In genomic region chr13:87999141-87999765, GRCh38 we compare ENCODE assay signal across 21 cellular contexts.
DNase-seq lines count a peak whose midpoint lies in the region; ATAC-seq and TF ChIP-seq lines count a peak whose summit lies in the region.
"Had no signal": no experiment of that assay in that cellular context is flagged by ENCODE, and none has a peak within 500 bp of the region (broad histone marks: within the 10 kb centered on the region; RNA-seq: fewer than 3 reads in every experiment).

No MANE protein-coding gene starts in this region.

- no peaks in the 10 kb centered on the region for H3K79me2 ChIP-seq in OCI-LY7 (ENCODE audit: insufficient read depth, low read depth, low read length)

- intact Hi-C loops in OCI-LY7 (cut with micrococcal nuclease; ENCODE audit: unreplicated experiment) (no loop called here), spleen (cut with DNase I; ENCODE audit: low total_unique reads) (no loop called here)

- CTCF ChIA-PET in OCI-LY7 (lab: Charles Lee; ENCODE audit: unreplicated experiment) (interaction anchor here (0.6 kb wide), 1 partner anchor 1657 kb away, joined by 3 read pairs; no protein-coding TSS in a partner anchor), WTC11 (lab: Charles Lee) (interaction anchor here (0.6 to 1.2 kb wide), 3 partner anchors 597 to 1696 kb away, joined by 3 to 5 read pairs (median 3); no protein-coding TSS in a partner anchor)

- H3K27ac Mint-ChIP-seq in WTC11: no peak overlapping the region
- H3K27ac Mint-ChIP-seq: activated CD4-positive, alpha-beta T cell treated with anti-CD3 and anti-CD28 coated beads for 36 hours; B cell; naive B cell; T-cell had no signal

- TF ChIP-seq POLR2A in spleen (IDR thresholded peaks at IDR 0.05): no peak

- H2AFZ ChIP-seq in OCI-LY7 (ENCODE audit: low read length): no peak overlapping the region

- H3K4me1 ChIP-seq in OCI-LY7 (ENCODE audit: insufficient read depth, low read length, poor library complexity, severe bottlenecking) (no peaks in the 10 kb centered on the region), spleen (no peaks in the 10 kb centered on the region)
- H3K4me1 ChIP-seq: right atrium auricular region, uterus had no signal

- H3K36me3 ChIP-seq in OCI-LY7 (ENCODE audit: insufficient read depth, low read length) (no peaks in the 10 kb centered on the region), spleen (no peaks in the 10 kb centered on the region)
- H3K36me3 ChIP-seq: right atrium auricular region, uterus had no signal

- H3K27ac ChIP-seq in OCI-LY7 (ENCODE audit: low read depth, low read length, poor library complexity, severe bottlenecking) (no peak overlapping the region), spleen (no peak overlapping the region)
- H3K27ac ChIP-seq: dorsolateral prefrontal cortex, right atrium auricular region, uterus had no signal

- no peaks in the 10 kb centered on the region; the same call in 1 of the 2 replicates for H3K4me1 Mint-ChIP-seq in WTC11
- H3K4me1 Mint-ChIP-seq: activated CD4-positive, alpha-beta T cell treated with anti-CD3 and anti-CD28 coated beads for 36 hours; B cell; T-cell had no signal

- H3K9me2 ChIP-seq in OCI-LY7 (ENCODE audit: insufficient read depth, low read length): no peaks in the 10 kb centered on the region

- BruUV-seq in OCI-LY7 (replicated peaks; lab: Mats Ljungman, UMichigan): no TSS peak

- H3K4me2 ChIP-seq in OCI-LY7 (ENCODE audit: low read length): no peak overlapping the region

- H3K9me3 Mint-ChIP-seq in WTC11: peaks cover 40% of the 10 kb centered on the region

- WGBS in spleen, 5 donors: 43 to 77% (median 57%) methylated on average over 4 of the region's 4 CpGs

- H3K27me3 ChIP-seq in spleen (replicated peaks in 1 of 7): no peaks in the 10 kb centered on the region
- H3K27me3 ChIP-seq: dorsolateral prefrontal cortex, right atrium auricular region, uterus had no signal

- no peak overlapping the region for H3K4me3 Mint-ChIP-seq in WTC11
- H3K4me3 Mint-ChIP-seq: activated CD4-positive, alpha-beta T cell treated with anti-CD3 and anti-CD28 coated beads for 36 hours; B cell; T-cell had no signal

- H3K9me3 ChIP-seq in OCI-LY7 (ENCODE audit: low read length) (no peaks in the 10 kb centered on the region), spleen (peaks cover 0 to 15% (median 0%) of the 10 kb centered on the region in 8 donors)
- H3K9me3 ChIP-seq: right atrium auricular region, uterus had no signal

- DNase-seq in AG10803 (ENCODE audit: low read depth) (peak; percentile 88), HT1080 (ENCODE audit: low read depth) (peak; percentile 60), astrocyte of the hippocampus (ENCODE audit: low read depth, low spot score) (peak; percentile 71), kidney glomerular epithelial cell (lab: John Stamatoyannopoulos, UW) (peak; percentile 89), OCI-LY7 (ENCODE audit: low spot score) (no peak), spleen (no peak), WTC11 (ENCODE audit: low spot score) (no peak), SK-N-DZ (ENCODE audit: low spot score) (no peak)
- DNase-seq: activated CD4-positive, alpha-beta T cell treated with anti-CD3 and anti-CD28 coated beads for 36 hours; activated T-cell treated with anti-CD3 and anti-CD28 coated beads, Interleukin-2, amount 50 U/mL, for 48 hours; amygdala; DND-41; dorsolateral prefrontal cortex; GOT3; naive B cell; NCI-H2227 treated with DMSO at 0.1 percent for 48 hours; stimulated activated naive CD4-positive, alpha-beta T cell treated with Interleukin-2 at 50 U/mL for 16 hours; T-cell; uterus had no signal

- peaks cover 11% of the 10 kb centered on the region for H3K36me3 Mint-ChIP-seq in WTC11
- H3K36me3 Mint-ChIP-seq: naive B cell, T-cell had no signal

- no peak for ATAC-seq in WTC11
- ATAC-seq: activated CD4-positive, alpha-beta T cell treated with anti-CD3 and anti-CD28 coated beads for 36 hours; T-cell had no signal

- H3K27me3 Mint-ChIP-seq in WTC11 (ENCODE audit: low read depth): no peaks in the 10 kb centered on the region
- H3K27me3 Mint-ChIP-seq: activated CD4-positive, alpha-beta T cell treated with anti-CD3 and anti-CD28 coated beads for 36 hours; B cell; naive B cell; T-cell had no signal

- H3K4me3 ChIP-seq in AG10803 (ENCODE audit: low read length) (no peak overlapping the region), OCI-LY7 (ENCODE audit: low read depth, low read length, poor library complexity, severe bottlenecking) (no peak overlapping the region), spleen (no peak overlapping the region)
- H3K4me3 ChIP-seq: dorsolateral prefrontal cortex, right atrium auricular region, uterus had no signal

- TF ChIP-seq CTCF in AG10803 (conservative IDR thresholded peaks at IDR 0.05; ENCODE audit: low read length) (no peak), OCI-LY7 (conservative IDR thresholded peaks at IDR 0.05; ENCODE audit: low read length) (no peak), spleen (IDR thresholded peaks at IDR 0.05 in 8 of 11, conservative IDR thresholded peaks at IDR 0.05 in 3 of 11) (no peak), WTC11 (IDR thresholded peaks at IDR 0.05) (no peak)

- H4K20me1 ChIP-seq in OCI-LY7 (ENCODE audit: insufficient read depth, low read length): no peaks in the 10 kb centered on the region

- POLR2A ChIA-PET in OCI-LY7 (lab: Charles Lee) (interaction anchor here (0.6 to 1.2 kb wide), 2 partner anchors 8 to 113 kb away, joined by 3 to 7 read pairs; no protein-coding TSS in a partner anchor), WTC11 (lab: Charles Lee) (no interaction called here)

TF ChIP-seq in WTC11, 78 proteins besides CTCF, POLR2A, EP300 and RAD21 (continues in another document):
- TF ChIP-seq PREB (CRISPR knock-in tag; IDR thresholded peaks at IDR 0.05; ENCODE audit: borderline replicate concordance) (no peak), E2F4 (CRISPR knock-in tag; IDR thresholded peaks at IDR 0.05; ENCODE audit: borderline replicate concordance, low read depth) (no peak), JAZF1 (CRISPR knock-in tag; IDR thresholded peaks at IDR 0.05) (no peak), ATF3 (CRISPR knock-in tag; conservative IDR thresholded peaks at IDR 0.05) (no peak), CREM (CRISPR knock-in tag; IDR thresholded peaks at IDR 0.05) (no peak), GRHL2 (CRISPR knock-in tag; IDR thresholded peaks at IDR 0.05; ENCODE audit: insufficient replicate concordance, severe bottlenecking) (no peak), CREB1 (CRISPR knock-in tag; IDR thresholded peaks at IDR 0.05) (no peak), ZBTB43 (CRISPR knock-in tag; IDR thresholded peaks at IDR 0.05) (no peak), NFYB (CRISPR knock-in tag; conservative IDR thresholded peaks at IDR 0.05; ENCODE audit: low read depth) (no peak), RORB (CRISPR knock-in tag; IDR thresholded peaks at IDR 0.05) (no peak), NFE2L1 (CRISPR knock-in tag; IDR thresholded peaks at IDR 0.05) (no peak)

Comparison
In these comparisons a context has a peak if more than half of its experiments do, and no peak if none do; other contexts are left out.
1. DNase-seq: peak in AG10803 (single experiment), HT1080 (single experiment), astrocyte of the hippocampus (single experiment) and kidney glomerular epithelial cell (single experiment); none in OCI-LY7 (single experiment), spleen (single experiment), WTC11 (single experiment) and SK-N-DZ (single experiment).